ENCODE assay signal across 26 cellular contexts in the genomic region with DNA sequence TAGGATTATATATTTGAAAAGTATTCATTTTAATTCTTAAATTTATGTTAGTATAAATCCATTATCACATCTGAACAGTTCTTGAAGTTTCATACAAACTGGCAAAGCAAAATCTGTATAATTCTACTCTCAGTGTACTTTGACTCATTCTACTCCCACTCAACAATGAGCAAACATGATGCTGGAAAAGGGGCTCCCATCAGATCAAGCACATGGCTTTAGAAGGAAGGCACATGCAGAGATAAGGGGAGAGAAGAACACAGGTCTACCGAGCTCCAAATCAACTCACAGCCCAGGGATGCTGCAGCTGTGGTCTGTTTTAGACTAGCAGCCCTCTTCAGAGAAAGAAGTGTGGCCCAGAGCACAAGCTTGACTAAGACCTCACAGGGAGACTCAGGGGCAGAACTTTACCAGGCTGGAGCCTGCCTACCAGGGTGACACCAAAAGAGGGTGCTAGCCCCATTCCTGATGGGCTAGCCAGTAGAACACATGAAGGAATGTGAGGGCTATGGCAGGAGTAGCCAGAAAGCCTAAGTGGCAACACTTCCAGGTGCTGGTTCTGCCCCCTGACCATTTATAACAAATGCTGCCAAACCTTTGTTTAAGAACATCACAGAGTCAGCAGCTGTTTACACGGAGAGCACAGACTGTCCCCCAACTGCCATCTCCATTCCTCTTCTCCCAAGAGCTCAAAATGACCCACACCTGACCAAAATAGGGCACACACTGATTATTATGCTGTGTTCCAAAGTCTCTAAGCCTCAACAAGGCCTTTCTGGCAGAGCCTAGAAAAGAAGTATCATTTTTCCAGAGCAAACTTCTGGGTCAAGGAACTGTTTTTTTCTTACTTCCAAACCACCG. TPM values are rescaled to one million over a fixed set of nuclear protein-coding genes. Genes with fewer than 3 reads are reported as not detected.
A peak's percentile ranks its signal among the peaks of the same experiment; 100 is the strongest.
DNase-seq lines count a peak whose midpoint lies in the region; ATAC-seq, FAIRE-seq and TF ChIP-seq lines count a peak whose summit lies in the region.
"Had no signal": no experiment of that assay in that cellular context is flagged by ENCODE, and none has a peak within 500 bp of the region (broad histone marks: within the 10 kb centered on the region; RNA-seq: fewer than 3 reads in every experiment).

No MANE protein-coding gene starts in this region.

- 71% methylated on average over 2 of the region's 3 CpGs for WGBS in HepG2 (ENCODE audit: low lambda C conversion rate)

- H3K4me2 ChIP-seq in HepG2 (ENCODE audit: low read depth, low read length) = no peak overlapping the region
- H3K4me2 ChIP-seq: hepatocyte, SK-N-SH had no signal

- CTCF ChIA-PET in CD4-positive, alpha-beta memory T cell (lab: Charles Lee; ENCODE audit: partially characterized antibody) = interaction anchor here (1.5 to 40.6 kb wide), 2 partner anchors 9 to 37 kb away, joined by 6 to 1823 read pairs; partner anchors contain the start of gene VIPR1
- CTCF ChIA-PET in HepG2 (lab: Yijun Ruan, JAX; ENCODE audit: low intra/inter-chr PET ratio, low total read pairs) = no interaction called here

- H3K9ac ChIP-seq in HepG2 (ENCODE audit: insufficient read depth, low read depth, low read length) = no peak overlapping the region
- H3K9ac ChIP-seq: SK-N-SH had no signal

- H3K36me3 Mint-ChIP-seq in activated CD4-positive, alpha-beta T cell treated with anti-CD3 and anti-CD28 coated beads, Interleukin-2, amount 10 ng/mL, durations not matched to agents 24 days and 14 days (ENCODE audit: low read depth) = peaks cover 56% of the 10 kb centered on the region
- H3K36me3 Mint-ChIP-seq in CD4-positive, alpha-beta memory T cell = peaks cover 51 to 70% of the 10 kb centered on the region in 2 donors
- H3K36me3 Mint-ChIP-seq in activated T-helper 17 cell treated with anti-CD3 and anti-CD28 coated beads, Interleukin-2, amount 50 U/mL, for 72 hours (ENCODE audit: low read depth) = peaks cover 89% of the 10 kb centered on the region

- no peaks in the 10 kb centered on the region for H3K27me3 Mint-ChIP-seq in activated CD4-positive, alpha-beta T cell treated with anti-CD3 and anti-CD28 coated beads, Interleukin-2, amount 10 ng/mL, durations not matched to agents 24 days and 14 days
- no peaks in the 10 kb centered on the region for H3K27me3 Mint-ChIP-seq in CD4-positive, alpha-beta memory T cell
- H3K27me3 Mint-ChIP-seq in activated T-helper 17 cell treated with anti-CD3 and anti-CD28 coated beads, Interleukin-2, amount 50 U/mL, for 72 hours = no peaks in the 10 kb centered on the region

- ATAC-seq in activated T-helper 17 cell treated with anti-CD3 and anti-CD28 coated beads, Interleukin-2, amount 50 U/mL, for 72 hours (replicated peaks) = peak; percentile 56
- ATAC-seq in HepG2 = no peak
- ATAC-seq: HCT116 had no signal

- H3K27me3 ChIP-seq in CD4-positive, alpha-beta memory T cell (ENCODE audit: insufficient read depth, low read length) = no peaks in the 10 kb centered on the region
- H3K27me3 ChIP-seq in HepG2 (ENCODE audit: control insufficient read depth in 1 of 2, insufficient read depth in 2 of 2, low read length in 2 of 2) = no peaks in the 10 kb centered on the region
- H3K27me3 ChIP-seq: cardiac muscle cell, hepatocyte, neutrophil, vagina had no signal

- H3K27ac Mint-ChIP-seq in activated CD4-positive, alpha-beta T cell treated with anti-CD3 and anti-CD28 coated beads, Interleukin-2, amount 10 ng/mL, durations not matched to agents 24 days and 14 days = peak overlapping the region; percentile 83
- H3K27ac Mint-ChIP-seq in CD4-positive, alpha-beta memory T cell = peak overlapping the region in 5 of 7 donors; percentile 15 to 74 (median 66)
- H3K27ac Mint-ChIP-seq in activated T-helper 17 cell treated with anti-CD3 and anti-CD28 coated beads, Interleukin-2, amount 50 U/mL, for 72 hours = peak overlapping the region; percentile 24

- POLR2A ChIA-PET in CD4-positive, alpha-beta memory T cell (lab: Charles Lee; ENCODE audit: partially characterized antibody) = interaction anchor here (0.6 to 1.5 kb wide), 2 partner anchors 38 to 60 kb away, joined by 3 read pairs; partner anchors contain the start of genes NKTR and VIPR1
- POLR2A ChIA-PET in HepG2 (lab: Yijun Ruan, JAX) = no interaction called here

- H3K4me1 Mint-ChIP-seq in activated CD4-positive, alpha-beta T cell treated with anti-CD3 and anti-CD28 coated beads, Interleukin-2, amount 10 ng/mL, durations not matched to agents 24 days and 14 days = peaks cover 15% of the 10 kb centered on the region
- peaks cover 8 to 18% (median 13%) of the 10 kb centered on the region in 4 donors for H3K4me1 Mint-ChIP-seq in CD4-positive, alpha-beta memory T cell
- peaks cover 6% of the 10 kb centered on the region for H3K4me1 Mint-ChIP-seq in activated T-helper 17 cell treated with anti-CD3 and anti-CD28 coated beads, Interleukin-2, amount 50 U/mL, for 72 hours

- H3K4me3 ChIP-seq in CD4-positive, alpha-beta memory T cell (ENCODE audit: low read length in 2 of 2) = no peak overlapping the region
- no peak overlapping the region for H3K4me3 ChIP-seq in HepG2 (replicated peaks in 1 of 3; ENCODE audit: insufficient read depth in 1 of 3, low read depth in 2 of 3, low read length in 3 of 3)
- H3K4me3 ChIP-seq: cardiac muscle cell, hepatocyte, lung, vagina had no signal

- peak; percentile 11; the same call in 1 of the 2 replicates for TF ChIP-seq CTCF in HepG2 (CRISPR knock-in tag; IDR thresholded peaks at IDR 0.05)

- BruUV-seq in HepG2 (replicated peaks; lab: Mats Ljungman, UMichigan) = no TSS peak

- no peak overlapping the region for H3K4me3 Mint-ChIP-seq in activated CD4-positive, alpha-beta T cell treated with anti-CD3 and anti-CD28 coated beads, Interleukin-2, amount 10 ng/mL, durations not matched to agents 24 days and 14 days
- no peak overlapping the region for H3K4me3 Mint-ChIP-seq in CD4-positive, alpha-beta memory T cell
- H3K4me3 Mint-ChIP-seq in activated T-helper 17 cell treated with anti-CD3 and anti-CD28 coated beads, Interleukin-2, amount 50 U/mL, for 72 hours = no peak overlapping the region

- intact Hi-C loops in activated CD4-positive, alpha-beta T cell treated with anti-CD3 and anti-CD28 coated beads, Interleukin-2, amount 10 ng/mL, durations not matched to agents 24 days and 14 days (cut with micrococcal nuclease) = no loop called here
- intact Hi-C loops in CD4-positive, alpha-beta memory T cell (cut with micrococcal nuclease) = no loop called here
- intact Hi-C loops in HepG2 (cut with micrococcal nuclease; ENCODE audit: unreplicated experiment) = no loop called here

- no peak for TF ChIP-seq RAD21 in HepG2 (CRISPR knock-in tag; IDR thresholded peaks at IDR 0.05)

- no peak overlapping the region for H2AFZ ChIP-seq in HepG2 (ENCODE audit: low read length)
- H2AFZ ChIP-seq: hepatocyte had no signal

- H3K79me2 ChIP-seq in HepG2 (ENCODE audit: insufficient read depth, low read length) = no peaks in the 10 kb centered on the region
- H3K79me2 ChIP-seq: hepatocyte had no signal

- no peaks in the 10 kb centered on the region for H4K20me1 ChIP-seq in HepG2 (ENCODE audit: insufficient read depth, low read length)

- no peak overlapping the region for H3K27ac ChIP-seq in CD4-positive, alpha-beta memory T cell (ENCODE audit: low read depth, low read length)
- no peak overlapping the region for H3K27ac ChIP-seq in HepG2 (ENCODE audit: extremely low read length, insufficient read depth, low read length)
- H3K27ac ChIP-seq: cardiac muscle cell, hepatocyte, neutrophil, vagina had no signal

- FAIRE-seq in HepG2 (lab: Jason Lieb, UNC) = no peak
- FAIRE-seq: A204.1, islet of Langerhans had no signal

- in situ Hi-C loops in HepG2 (cut with HindIII; ENCODE audit: extremely low pct_ligation_motif_present, low pct_unique_long_range_greater_than_20kb) = no loop called here

- no peak for DNase-seq in activated CD4-positive, alpha-beta T cell treated with anti-CD3 and anti-CD28 coated beads, Interleukin-2, amount 10 ng/mL, durations not matched to agents 24 days and 14 days
- no peak for DNase-seq in activated CD4-positive, alpha-beta T cell treated with anti-CD3 and anti-CD28 coated beads, Interleukin-2, amount 50 U/mL, for 48 hours
- no peak for DNase-seq in CD4-positive, alpha-beta memory T cell
- DNase-seq in HepG2 (ENCODE audit: low spot score) (no peak), hypothalamus (lab: John Stamatoyannopoulos, UW) (no peak), germinal center (ENCODE audit: low spot score) (no peak)
- no peak for DNase-seq in stimulated activated naive CD4-positive, alpha-beta T cell (lab: John Stamatoyannopoulos, UW)
- DNase-seq: activated CD4-positive, alpha-beta T cell treated with anti-CD3 and anti-CD28 coated beads for 1 hour; amniotic stem cell; EL; foreskin fibroblast; NCI-H510A treated with DMSO at 0.1 percent for 48 hours; SK-N-SH; stimulated activated CD4-positive, alpha-beta T cell treated with anti-CD3 and anti-CD28 coated beads, Interleukin-4, amount 100 ng/mL, for 4 hours; substantia nigra had no signal

- no peak for TF ChIP-seq POLR2A in HepG2 (IDR thresholded peaks at IDR 0.05; ENCODE audit: insufficient read depth in 1 of 2, low read depth in 2 of 2, low read length in 2 of 2)

- H3K9me3 Mint-ChIP-seq in activated CD4-positive, alpha-beta T cell treated with anti-CD3 and anti-CD28 coated beads, Interleukin-2, amount 10 ng/mL, durations not matched to agents 24 days and 14 days = no peaks in the 10 kb centered on the region
- peaks cover 0 to 2% (median 0%) of the 10 kb centered on the region in 8 donors for H3K9me3 Mint-ChIP-seq in CD4-positive, alpha-beta memory T cell
- H3K9me3 Mint-ChIP-seq in activated T-helper 17 cell treated with anti-CD3 and anti-CD28 coated beads, Interleukin-2, amount 50 U/mL, for 72 hours = no peaks in the 10 kb centered on the region

- H3K9me3 ChIP-seq in CD4-positive, alpha-beta memory T cell (ENCODE audit: control insufficient read depth in 1 of 2, low read length in 2 of 2) = no peaks in the 10 kb centered on the region
- no peaks in the 10 kb centered on the region for H3K9me3 ChIP-seq in HepG2 (ENCODE audit: low read length)
- H3K9me3 ChIP-seq: neutrophil, SK-N-SH, vagina had no signal

- TF ChIP-seq EP300 in HepG2 (IDR thresholded peaks at IDR 0.05; ENCODE audit: low read depth in 2 of 2, low read length in 2 of 2) (no peak), HepG2 (CRISPR knock-in tag; IDR thresholded peaks at IDR 0.05; ENCODE audit: borderline replicate concordance) (no peak)

- peaks cover 7% of the 10 kb centered on the region for H3K4me1 ChIP-seq in CD4-positive, alpha-beta memory T cell (ENCODE audit: insufficient read depth, low read length)
- H3K4me1 ChIP-seq in HepG2 (ENCODE audit: insufficient read depth, low read length) = no peaks in the 10 kb centered on the region
- H3K4me1 ChIP-seq: vagina had no signal

- H3K36me3 ChIP-seq in CD4-positive, alpha-beta memory T cell (ENCODE audit: insufficient read depth, low read length) = peaks cover 34% of the 10 kb centered on the region
- H3K36me3 ChIP-seq in HepG2 (replicated peaks in 1 of 2; ENCODE audit: control insufficient read depth in 1 of 2, insufficient read depth in 2 of 2, low read length in 2 of 2) = peaks cover 8 to 68% of the 10 kb centered on the region in 2 experiments

RNA-seq across cellular contexts. Expression of gene SEC22C, which starts 19.5 kb away (rescaled TPM):
- total RNA-seq in activated CD4-positive, alpha-beta T cell treated with anti-CD3 and anti-CD28 coated beads, Interleukin-2, amount 10 ng/mL, durations not matched to agents 24 days and 14 days = 36.3 and 39.6 TPM in 2 replicates
- total RNA-seq in CD4-positive, alpha-beta memory T cell = 10 to 100 TPM; 55.8 to 56.6 TPM
- 10 to 100 TPM; 53.1 to 70.3 TPM for polyA plus RNA-seq in CD4-positive, alpha-beta memory T cell
- 10 to 100 TPM; 32.3 to 46.9 TPM for total RNA-seq in activated T-helper 17 cell treated with anti-CD3 and anti-CD28 coated beads, Interleukin-2, amount 50 U/mL, for 72 hours
- 38.4 and 40.0 TPM in 2 replicates for total RNA-seq in HepG2 (2016; rRNA removed; fragmentation: Illumina TruSeq; extraction: Trizol)
- 25.9 and 36.4 TPM in 2 replicates for total RNA-seq in HepG2 (2016; cell fraction: cytosol; rRNA removed; fragmentation: Illumina TruSeq; extraction: Trizol; ENCODE audit: low read depth)
- 38.6 and 41.8 TPM in 2 replicates for total RNA-seq in HepG2 (2016; cell fraction: insoluble cytoplasmic fraction; rRNA removed; fragmentation: Illumina TruSeq; extraction: Trizol)
- total RNA-seq in HepG2 (2016; cell fraction: membrane; rRNA removed; fragmentation: Illumina TruSeq; extraction: Trizol) = 45.6 and 58.9 TPM in 2 replicates
- 34.2 and 41.3 TPM in 2 replicates for total RNA-seq in HepG2 (2016; cell fraction: nucleus; rRNA removed; fragmentation: Illumina TruSeq; extraction: Trizol)
- 20.0 and 21.9 TPM in 2 replicates for polyA plus RNA-seq in HepG2 (2011; rRNA removed)
- polyA plus RNA-seq in HepG2 (2011; cell fraction: cytosol; rRNA removed) = 12.9 and 17.6 TPM in 2 replicates
- 15.0 and 20.4 TPM in 2 replicates for polyA plus RNA-seq in HepG2 (2011; cell fraction: nucleus; rRNA removed)
- polyA plus RNA-seq in HepG2 (2012) = 17.6 and 18.1 TPM in 2 replicates
- 24.2 and 41.5 TPM in 2 replicates for polyA plus RNA-seq in HepG2 (2016; cell fraction: cytosol; fragmentation: Illumina TruSeq; extraction: Trizol; ENCODE audit: low read depth)
- 25.7 and 26.7 TPM in 2 replicates for polyA plus RNA-seq in HepG2 (2016; cell fraction: insoluble cytoplasmic fraction; fragmentation: Illumina TruSeq; extraction: Trizol; ENCODE audit: low read depth)
- polyA plus RNA-seq in HepG2 (2016; cell fraction: membrane; fragmentation: Illumina TruSeq; extraction: Trizol; ENCODE audit: low read depth) = 32.4 and 41.0 TPM in 2 replicates
- polyA plus RNA-seq in HepG2 (2016; cell fraction: nucleus; fragmentation: Illumina TruSeq; extraction: Trizol; ENCODE audit: insufficient read depth, low read depth) = 43.5 and 53.7 TPM in 2 replicates
- 19.9 and 35.0 TPM in 2 replicates for polyA minus RNA-seq in HepG2 (2011; rRNA and poly(A)+ RNA removed; ENCODE audit: low replicate concordance)
- polyA minus RNA-seq in HepG2 (2011; cell fraction: cytosol; rRNA and poly(A)+ RNA removed) = 9.6 and 11.0 TPM in 2 replicates
- 18.0 and 21.8 TPM in 2 replicates for polyA minus RNA-seq in HepG2 (2011; cell fraction: nucleus; rRNA and poly(A)+ RNA removed)

RNA-seq across cellular contexts. Expression of gene SS18L2, which starts 28.4 kb away (rescaled TPM):
- 66.6 and 66.8 TPM in 2 replicates for total RNA-seq in activated CD4-positive, alpha-beta T cell treated with anti-CD3 and anti-CD28 coated beads, Interleukin-2, amount 10 ng/mL, durations not matched to agents 24 days and 14 days
- total RNA-seq in CD4-positive, alpha-beta memory T cell = 10 to 100 TPM; 51.0 to 61.9 TPM
- polyA plus RNA-seq in CD4-positive, alpha-beta memory T cell = 100 to 1,000 TPM; 150 to 159 TPM
- 10 to 100 TPM; 55.7 to 69.8 TPM for total RNA-seq in activated T-helper 17 cell treated with anti-CD3 and anti-CD28 coated beads, Interleukin-2, amount 50 U/mL, for 72 hours
- 53.1 and 79.3 TPM in 2 replicates for total RNA-seq in HepG2 (2016; rRNA removed; fragmentation: Illumina TruSeq; extraction: Trizol)
- total RNA-seq in HepG2 (2016; cell fraction: cytosol; rRNA removed; fragmentation: Illumina TruSeq; extraction: Trizol; ENCODE audit: low read depth) = 44.6 and 50.1 TPM in 2 replicates
- total RNA-seq in HepG2 (2016; cell fraction: insoluble cytoplasmic fraction; rRNA removed; fragmentation: Illumina TruSeq; extraction: Trizol) = 52.3 and 79.6 TPM in 2 replicates
- 65.9 and 69.2 TPM in 2 replicates for total RNA-seq in HepG2 (2016; cell fraction: membrane; rRNA removed; fragmentation: Illumina TruSeq; extraction: Trizol)
- 21.1 and 29.1 TPM in 2 replicates for total RNA-seq in HepG2 (2016; cell fraction: nucleus; rRNA removed; fragmentation: Illumina TruSeq; extraction: Trizol)
- 31.1 and 38.7 TPM in 2 replicates for polyA plus RNA-seq in HepG2 (2011; rRNA removed)
- 18.7 and 22.0 TPM in 2 replicates for polyA plus RNA-seq in HepG2 (2011; cell fraction: cytosol; rRNA removed)
- polyA plus RNA-seq in HepG2 (2011; cell fraction: nucleus; rRNA removed) = 11.3 and 12.9 TPM in 2 replicates
- polyA plus RNA-seq in HepG2 (2012) = 30.5 and 34.5 TPM in 2 replicates
- polyA plus RNA-seq in HepG2 (2016; cell fraction: cytosol; fragmentation: Illumina TruSeq; extraction: Trizol; ENCODE audit: low read depth) = 35.0 and 43.2 TPM in 2 replicates
- 67.4 and 70.9 TPM in 2 replicates for polyA plus RNA-seq in HepG2 (2016; cell fraction: insoluble cytoplasmic fraction; fragmentation: Illumina TruSeq; extraction: Trizol; ENCODE audit: low read depth)
- 49.2 and 61.0 TPM in 2 replicates for polyA plus RNA-seq in HepG2 (2016; cell fraction: membrane; fragmentation: Illumina TruSeq; extraction: Trizol; ENCODE audit: low read depth)
- 41.0 and 51.9 TPM in 2 replicates for polyA plus RNA-seq in HepG2 (2016; cell fraction: nucleus; fragmentation: Illumina TruSeq; extraction: Trizol; ENCODE audit: insufficient read depth, low read depth)
- 5.5 and 11.1 TPM in 2 replicates for polyA minus RNA-seq in HepG2 (2011; rRNA and poly(A)+ RNA removed; ENCODE audit: low replicate concordance)
- 6.3 and 6.8 TPM in 2 replicates for polyA minus RNA-seq in HepG2 (2011; cell fraction: cytosol; rRNA and poly(A)+ RNA removed)
- polyA minus RNA-seq in HepG2 (2011; cell fraction: nucleus; rRNA and poly(A)+ RNA removed) = 4.2 and 7.5 TPM in 2 replicates

RNA-seq across cellular contexts. Expression of gene NKTR, which starts 38.2 kb away (rescaled TPM):
- total RNA-seq in activated CD4-positive, alpha-beta T cell treated with anti-CD3 and anti-CD28 coated beads, Interleukin-2, amount 10 ng/mL, durations not matched to agents 24 days and 14 days = 79.5 and 80.9 TPM in 2 replicates
- 100 to 1,000 TPM; 256 to 269 TPM for total RNA-seq in CD4-positive, alpha-beta memory T cell
- polyA plus RNA-seq in CD4-positive, alpha-beta memory T cell = 10 to 100 TPM in 1 of 2 donors, 1 to 10 TPM in 1; 8.9 to 23.2 TPM
- 100 to 1,000 TPM in 1 of 2 donors, 10 to 100 TPM in 1; 81.8 to 122 TPM for total RNA-seq in activated T-helper 17 cell treated with anti-CD3 and anti-CD28 coated beads, Interleukin-2, amount 50 U/mL, for 72 hours
- total RNA-seq in HepG2 (2016; rRNA removed; fragmentation: Illumina TruSeq; extraction: Trizol) = 24.9 and 59.6 TPM in 2 replicates
- total RNA-seq in HepG2 (2016; cell fraction: cytosol; rRNA removed; fragmentation: Illumina TruSeq; extraction: Trizol; ENCODE audit: low read depth) = 14.8 and 15.5 TPM in 2 replicates
- total RNA-seq in HepG2 (2016; cell fraction: insoluble cytoplasmic fraction; rRNA removed; fragmentation: Illumina TruSeq; extraction: Trizol) = 23.0 and 60.3 TPM in 2 replicates
- 11.2 and 12.9 TPM in 2 replicates for total RNA-seq in HepG2 (2016; cell fraction: membrane; rRNA removed; fragmentation: Illumina TruSeq; extraction: Trizol)
- total RNA-seq in HepG2 (2016; cell fraction: nucleus; rRNA removed; fragmentation: Illumina TruSeq; extraction: Trizol) = 180 and 195 TPM in 2 replicates
- 35.0 and 41.3 TPM in 2 replicates for polyA plus RNA-seq in HepG2 (2011; rRNA removed)
- 3.9 and 5.3 TPM in 2 replicates for polyA plus RNA-seq in HepG2 (2011; cell fraction: cytosol; rRNA removed)
- polyA plus RNA-seq in HepG2 (2011; cell fraction: nucleus; rRNA removed) = 102 and 127 TPM in 2 replicates
- 39.9 and 52.7 TPM in 2 replicates for polyA plus RNA-seq in HepG2 (2012)
- 0.61 and 0.64 TPM in 2 replicates for polyA plus RNA-seq in HepG2 (2016; cell fraction: cytosol; fragmentation: Illumina TruSeq; extraction: Trizol; ENCODE audit: low read depth)
- 14.4 and 15.0 TPM in 2 replicates for polyA plus RNA-seq in HepG2 (2016; cell fraction: insoluble cytoplasmic fraction; fragmentation: Illumina TruSeq; extraction: Trizol; ENCODE audit: low read depth)
- polyA plus RNA-seq in HepG2 (2016; cell fraction: membrane; fragmentation: Illumina TruSeq; extraction: Trizol; ENCODE audit: low read depth) = 2.1 and 2.2 TPM in 2 replicates
- polyA plus RNA-seq in HepG2 (2016; cell fraction: nucleus; fragmentation: Illumina TruSeq; extraction: Trizol; ENCODE audit: insufficient read depth, low read depth) = 227 and 250 TPM in 2 replicates
- polyA minus RNA-seq in HepG2 (2011; rRNA and poly(A)+ RNA removed; ENCODE audit: low replicate concordance) = 26.3 and 26.4 TPM in 2 replicates
- 7.3 and 10.2 TPM in 2 replicates for polyA minus RNA-seq in HepG2 (2011; cell fraction: cytosol; rRNA and poly(A)+ RNA removed)
- 385 and 392 TPM in 2 replicates for polyA minus RNA-seq in HepG2 (2011; cell fraction: nucleus; rRNA and poly(A)+ RNA removed)

RNA-seq across cellular contexts. Expression of gene VIPR1, which starts 59.8 kb away (rescaled TPM):
- 0.68 and 0.80 TPM in 2 replicates for total RNA-seq in activated CD4-positive, alpha-beta T cell treated with anti-CD3 and anti-CD28 coated beads, Interleukin-2, amount 10 ng/mL, durations not matched to agents 24 days and 14 days
- 100 to 1,000 TPM in 1 of 2 experiments, 10 to 100 TPM in 1; 93.6 to 104 TPM for total RNA-seq in CD4-positive, alpha-beta memory T cell
- 10 to 100 TPM; 23.1 to 30.4 TPM for polyA plus RNA-seq in CD4-positive, alpha-beta memory T cell
- total RNA-seq in activated T-helper 17 cell treated with anti-CD3 and anti-CD28 coated beads, Interleukin-2, amount 50 U/mL, for 72 hours = 10 to 100 TPM in 1 of 2 donors, 1 to 10 TPM in 1; 1.9 to 12.1 TPM
- 0.04 TPM in 1 of 2 replicates, not detected in the other for total RNA-seq in HepG2 (2016; rRNA removed; fragmentation: Illumina TruSeq; extraction: Trizol)
- total RNA-seq in HepG2 (2016; cell fraction: cytosol; rRNA removed; fragmentation: Illumina TruSeq; extraction: Trizol; ENCODE audit: low read depth) = not detected in 2 replicates
- 0.19 TPM in 1 of 2 replicates, not detected in the other for total RNA-seq in HepG2 (2016; cell fraction: insoluble cytoplasmic fraction; rRNA removed; fragmentation: Illumina TruSeq; extraction: Trizol)
- 0.12 TPM in 1 of 2 replicates, not detected in the other for total RNA-seq in HepG2 (2016; cell fraction: membrane; rRNA removed; fragmentation: Illumina TruSeq; extraction: Trizol)
- not detected in 2 replicates for total RNA-seq in HepG2 (2016; cell fraction: nucleus; rRNA removed; fragmentation: Illumina TruSeq; extraction: Trizol)
- polyA plus RNA-seq in HepG2 (2011; rRNA removed) = 0.07 and 0.11 TPM in 2 replicates
- polyA plus RNA-seq in HepG2 (2011; cell fraction: cytosol; rRNA removed) = 0.04 TPM in 2 replicates
- polyA plus RNA-seq in HepG2 (2011; cell fraction: nucleus; rRNA removed) = 0.27 and 0.29 TPM in 2 replicates
- 0.30 TPM in 1 of 2 replicates, not detected in the other for polyA plus RNA-seq in HepG2 (2012)
- 0.03 TPM in 1 of 2 replicates, not detected in the other for polyA plus RNA-seq in HepG2 (2016; cell fraction: cytosol; fragmentation: Illumina TruSeq; extraction: Trizol; ENCODE audit: low read depth)
- not detected in 2 replicates for polyA plus RNA-seq in HepG2 (2016; cell fraction: insoluble cytoplasmic fraction; fragmentation: Illumina TruSeq; extraction: Trizol; ENCODE audit: low read depth)
- polyA plus RNA-seq in HepG2 (2016; cell fraction: membrane; fragmentation: Illumina TruSeq; extraction: Trizol; ENCODE audit: low read depth) = not detected in 2 replicates
- polyA plus RNA-seq in HepG2 (2016; cell fraction: nucleus; fragmentation: Illumina TruSeq; extraction: Trizol; ENCODE audit: insufficient read depth, low read depth) = not detected in 2 replicates
- polyA minus RNA-seq in HepG2 (2011; rRNA and poly(A)+ RNA removed; ENCODE audit: low replicate concordance) = 0.86 TPM in 1 of 2 replicates, not detected in the other
- not detected in 2 replicates for polyA minus RNA-seq in HepG2 (2011; cell fraction: cytosol; rRNA and poly(A)+ RNA removed)
- polyA minus RNA-seq in HepG2 (2011; cell fraction: nucleus; rRNA and poly(A)+ RNA removed) = 0.12 TPM in 1 of 2 replicates, not detected in the other
- total RNA-seq: dermis microvascular lymphatic vessel endothelial cell had no signal
- polyA plus RNA-seq: BJ, SK-N-SH had no signal

Comparison
In these comparisons a context has a peak if more than half of its experiments do, and no peak if none do; other contexts are left out.
1. H3K27ac Mint-ChIP-seq: peak in every context shown above with its lines; median percentile 83 in activated CD4-positive, alpha-beta T cell treated with anti-CD3 and anti-CD28 coated beads, Interleukin-2, amount 10 ng/mL, durations not matched to agents 24 days and 14 days; 66 in CD4-positive, alpha-beta memory T cell; 24 in activated T-helper 17 cell treated with anti-CD3 and anti-CD28 coated beads, Interleukin-2, amount 50 U/mL, for 72 hours.